9 cellular contexts compared by ENCODE assay signal in genomic region chr16:15887283-15887682, GRCh38. TPM values are rescaled to one million over a fixed set of nuclear protein-coding genes. Genes with fewer than 3 reads are reported as not detected.
DNase-seq lines count a peak whose midpoint lies in the region; ATAC-seq and TF ChIP-seq lines count a peak whose summit lies in the region.
"Had no signal": no experiment of that assay in that cellular context is flagged by ENCODE, and none has a peak within 500 bp of the region (broad histone marks: within the 10 kb centered on the region; RNA-seq: fewer than 3 reads in every experiment).

No MANE protein-coding gene starts in this region.

- H3K27me3 Mint-ChIP-seq in brain = peaks cover 2% of the 10 kb centered on the region
- H3K27me3 Mint-ChIP-seq in mesothelial cell of epicardium (ENCODE audit: low read depth) = peaks cover 2% of the 10 kb centered on the region

- H3K27me3 ChIP-seq in left ventricle myocardium inferior (ENCODE audit: low read depth) = no peaks in the 10 kb centered on the region
- no peaks in the 10 kb centered on the region for H3K27me3 ChIP-seq in right atrium auricular region

- H3K9me3 ChIP-seq in left ventricle myocardium inferior (replicated peaks) = no peaks in the 10 kb centered on the region
- no peaks in the 10 kb centered on the region for H3K9me3 ChIP-seq in right atrium auricular region

- H3K36me3 Mint-ChIP-seq in brain (peaks cover 25% of the 10 kb centered on the region), mesothelial cell of epicardium (peaks cover 3% of the 10 kb centered on the region)

- peaks cover 35% of the 10 kb centered on the region for H3K4me1 Mint-ChIP-seq in brain
- H3K4me1 Mint-ChIP-seq in mesothelial cell of epicardium = peaks cover 26% of the 10 kb centered on the region

- H3K4me3 ChIP-seq in left ventricle myocardium inferior (peak overlapping the region; percentile 91), right atrium auricular region (peak overlapping the region in 1 of 2 donors; percentile 72)

- intact Hi-C loops in left ventricle myocardium inferior (cut with micrococcal nuclease) = no loop called here

- ATAC-seq in GM18870 (IDR thresholded peaks at IDR 0.05; ENCODE audit: unreplicated experiment) = no peak
- no peak for ATAC-seq in HG03565 (IDR thresholded peaks at IDR 0.05; ENCODE audit: unreplicated experiment)

- H3K4me1 ChIP-seq in left ventricle myocardium inferior (peaks cover 38% of the 10 kb centered on the region), right atrium auricular region (peaks cover 0 to 32% of the 10 kb centered on the region in 2 donors)

- H3K27ac ChIP-seq in left ventricle myocardium inferior (replicated peaks) (no peak overlapping the region), right atrium auricular region (no peak overlapping the region)

- H3K27ac Mint-ChIP-seq in brain (peak overlapping the region in 4 of 5 experiments; percentile 97 to 100 (median 98)), mesothelial cell of epicardium (no peak overlapping the region)

- H3K9me3 Mint-ChIP-seq in brain = no peaks in the 10 kb centered on the region
- no peaks in the 10 kb centered on the region for H3K9me3 Mint-ChIP-seq in mesothelial cell of epicardium

- H3K4me3 Mint-ChIP-seq in brain (peak overlapping the region; percentile 96 to 100 (median 98)), mesothelial cell of epicardium (peak overlapping the region; percentile 100)

- DNase-seq in left ventricle myocardium inferior (no peak), right atrium auricular region (ENCODE audit: low spot score) (no peak), mesothelial cell of epicardium (ENCODE audit: low spot score in 2 of 2, unreplicated experiment in 2 of 2) (no peak), NCI-H1436 treated with DMSO at 0.1 percent for 48 hours (lab: John Stamatoyannopoulos, UW) (no peak), dedifferentiated amniotic fluid mesenchymal stem cell (ENCODE audit: extremely low spot score) (no peak)
- DNase-seq: SHP77 had no signal

- TF ChIP-seq CTCF in left ventricle myocardium inferior (IDR thresholded peaks at IDR 0.05; ENCODE audit: borderline replicate concordance) (no peak), right atrium auricular region (IDR thresholded peaks at IDR 0.05) (no peak), brain (conservative IDR thresholded peaks at IDR 0.05) (no peak), mesothelial cell of epicardium (IDR thresholded peaks at IDR 0.05; ENCODE audit: unreplicated experiment) (no peak)

- H3K36me3 ChIP-seq in left ventricle myocardium inferior (peaks cover 13% of the 10 kb centered on the region), right atrium auricular region (no peaks in the 10 kb centered on the region)

RNA-seq across cellular contexts. Expression of gene CEP20, which starts 1.1 kb away (rescaled TPM):
- 30.7 TPM for total RNA-seq in left ventricle myocardium inferior
- total RNA-seq in right atrium auricular region = 10 to 100 TPM; 20.1 to 35.9 TPM
- polyA plus RNA-seq in brain (ENCODE audit: insufficient read depth, low read depth, low replicate concordance) = 20.1 TPM
- total RNA-seq in mesothelial cell of epicardium = 23.3 to 25.5 TPM (median 24.0 TPM) in 3 replicates

RNA-seq across cellular contexts. Expression of gene MYH11, which starts 30.5 kb away (rescaled TPM):
- 15.6 TPM for total RNA-seq in left ventricle myocardium inferior
- 10 to 100 TPM; 60.8 to 89.0 TPM for total RNA-seq in right atrium auricular region
- polyA plus RNA-seq in brain (ENCODE audit: insufficient read depth, low read depth, low replicate concordance) = 9.7 TPM
- 0.58 to 0.89 TPM (median 0.66 TPM) in 3 replicates for total RNA-seq in mesothelial cell of epicardium
